ENCODE assay signal across 5 cellular contexts in genomic region chr12:48489456-48489855, GRCh38. TPM values are rescaled to one million over a fixed set of nuclear protein-coding genes. Genes with fewer than 3 reads are reported as not detected.
"Had no signal": no experiment of that assay in that cellular context is flagged by ENCODE, and none has a peak within 500 bp of the region (broad histone marks: within the 10 kb centered on the region; RNA-seq: fewer than 3 reads in every experiment).

No MANE protein-coding gene starts in this region.

RNA-seq across cellular contexts. Expression of gene C12orf54, which starts 7.2 kb away (rescaled TPM):
- total RNA-seq: HT-29, LHCN-M2, NCI-H460, Right ventricle myocardium inferior had no signal

RNA-seq across cellular contexts. Expression of gene ANP32D, which starts 17.1 kb away (rescaled TPM):
- total RNA-seq: HT-29, LHCN-M2, NCI-H460, Right ventricle myocardium inferior had no signal

RNA-seq across cellular contexts. Expression of gene OR8S1, which starts 36.0 kb away (rescaled TPM):
- total RNA-seq: HT-29, LHCN-M2, NCI-H460, Right ventricle myocardium inferior, SJCRH30 had no signal
